Comparison of ENCODE assay signal across 8 cellular contexts in genomic region chr22:22201185-22201924, GRCh38. TPM values are rescaled to one million over a fixed set of nuclear protein-coding genes. Genes with fewer than 3 reads are reported as not detected.
DNase-seq lines count a peak whose midpoint lies in the region; ATAC-seq, FAIRE-seq and TF ChIP-seq lines count a peak whose summit lies in the region.

No MANE protein-coding gene starts in this region.

- intact Hi-C loops in Panc1 (cut with micrococcal nuclease; ENCODE audit: unreplicated experiment) (no loop called here), GM12878 (cut with micrococcal nuclease; ENCODE audit: unreplicated experiment) (loop anchor here (10.0 kb wide), 2 partner anchors 143 to 223 kb away; no protein-coding TSS in a partner anchor), lower lobe of right lung (cut with DNase I) (no loop called here), testis (cut with DNase I; ENCODE audit: low total_unique reads) (no loop called here)

- no peaks in the 10 kb centered on the region; the same call in 1 of the 2 replicates for H3K4me1 ChIP-seq in Panc1 (ENCODE audit: control insufficient read depth, insufficient read depth, low read length)
- H3K4me1 ChIP-seq in GM12878 (ENCODE audit: control insufficient read depth, insufficient read depth, low read length), result peaks cover 14% of the 10 kb centered on the region
- no peaks in the 10 kb centered on the region for H3K4me1 ChIP-seq in lower lobe of right lung
- no peaks in the 10 kb centered on the region for H3K4me1 ChIP-seq in testis

- H3K4me2 ChIP-seq in GM12878 (ENCODE audit: control insufficient read depth, insufficient read depth), result no peak overlapping the region

- H3K9me3 ChIP-seq in Panc1 (ENCODE audit: control insufficient read depth, insufficient read depth, low read depth, low read length) (no peaks in the 10 kb centered on the region), GM12878 (replicated peaks; ENCODE audit: control insufficient read depth, insufficient read depth, low read length) (no peaks in the 10 kb centered on the region), lower lobe of right lung (no peaks in the 10 kb centered on the region), testis (no peaks in the 10 kb centered on the region)

- FAIRE-seq in GM12878 (lab: Jason Lieb, UNC), result no peak

- H3K27me3 ChIP-seq in Panc1 (ENCODE audit: control insufficient read depth, insufficient read depth, low read length), result no peaks in the 10 kb centered on the region
- no peaks in the 10 kb centered on the region for H3K27me3 ChIP-seq in GM12878 (replicated peaks in 1 of 2; ENCODE audit: control insufficient read depth in 2 of 2, insufficient read depth in 2 of 2, low read length in 1 of 2)
- peaks cover 30% of the 10 kb centered on the region for H3K27me3 ChIP-seq in lower lobe of right lung (ENCODE audit: low read depth)
- H3K27me3 ChIP-seq in testis, result no peaks in the 10 kb centered on the region

- peak; percentile 40 for TF ChIP-seq RAD21 in GM12878 (IDR thresholded peaks at IDR 0.05; ENCODE audit: insufficient read depth, low read depth, low read length)

- TF ChIP-seq POLR2A in GM12878 (IDR thresholded peaks at IDR 0.05; ENCODE audit: low read depth, low read length), result no peak
- TF ChIP-seq POLR2A in testis (IDR thresholded peaks at IDR 0.05), result no peak

- RAD21 ChIA-PET in GM12878 (lab: Charles Lee; ENCODE audit: unreplicated experiment), result interaction anchor here (1.0 to 2.0 kb wide), 4 partner anchors 34 to 171 kb away, joined by 3 to 12 read pairs (median 4); no protein-coding TSS in a partner anchor

- TF ChIP-seq CTCF in Panc1 (IDR thresholded peaks at IDR 0.05) (peak; percentile 91), GM12878 (IDR thresholded peaks at IDR 0.05 in 2 of 3, conservative IDR thresholded peaks at IDR 0.05 in 1 of 3; ENCODE audit: control insufficient read depth in 2 of 3, extremely low read depth in 1 of 3, insufficient read depth in 1 of 3, low read depth in 3 of 3, low read length in 3 of 3) (peak in 2 of 3 experiments; percentile 39 to 58), lower lobe of right lung (IDR thresholded peaks at IDR 0.05) (peak; percentile 82), testis (IDR thresholded peaks at IDR 0.05) (peak in 1 of 3 experiments; percentile 25)

- peak in 2 of 3 donors; percentile 38 to 53 for DNase-seq in stimulated activated CD4-positive, alpha-beta T cell treated with anti-CD3 and anti-CD28 coated beads, Interleukin-12 subunit alpha, Interleukin-12 subunit beta, amount 100 ng/mL, for 48 hours (ENCODE audit: low read depth in 2 of 3, low spot score in 1 of 3)
- no peak for DNase-seq in stimulated activated CD4-positive, alpha-beta T cell treated with anti-CD3 and anti-CD28 coated beads, Interleukin-4, amount 100 ng/mL, for 4 hours
- DNase-seq in Panc1 (ENCODE audit: low read depth, low spot score), result no peak
- DNase-seq in GM12878 (ENCODE audit: low read depth, low spot score), result no peak
- peak; percentile 69 for DNase-seq in lower lobe of right lung
- DNase-seq in testis, result no peak

- H3K36me3 ChIP-seq in Panc1 (ENCODE audit: control insufficient read depth, insufficient read depth, low read length) (no peaks in the 10 kb centered on the region), GM12878 (ENCODE audit: control insufficient read depth in 2 of 2, insufficient read depth in 2 of 2, low read length in 1 of 2) (no peaks in the 10 kb centered on the region), lower lobe of right lung (no peaks in the 10 kb centered on the region), testis (ENCODE audit: low read depth, missing control alignments) (no peaks in the 10 kb centered on the region)

- SMC1A ChIA-PET in GM12878 (lab: Charles Lee; ENCODE audit: uncharacterized antibody, unreplicated experiment), result interaction anchor here (0.9 to 1.3 kb wide), 7 partner anchors 10 to 170 kb away, joined by 3 to 6 read pairs (median 3); no protein-coding TSS in a partner anchor

- in situ Hi-C loops in Panc1 (cut with HindIII; ENCODE audit: low pct_unique_long_range_greater_than_20kb, low sequenced_read_pairs) (no loop called here), GM12878 (cut with MboI) (no loop called here)

- POLR2A ChIA-PET in Panc1 (lab: Charles Lee), result no interaction called here
- POLR2A ChIA-PET in GM12878 (lab: Charles Lee), result no interaction called here

- H3K27ac ChIP-seq in Panc1 (ENCODE audit: low read length), result no peak overlapping the region
- no peak overlapping the region for H3K27ac ChIP-seq in GM12878 (ENCODE audit: control insufficient read depth, insufficient read depth)
- no peak overlapping the region for H3K27ac ChIP-seq in lower lobe of right lung
- H3K27ac ChIP-seq in testis, result no peak overlapping the region

- no peak overlapping the region for H3K4me3 ChIP-seq in Panc1 (ENCODE audit: low read depth in 2 of 2, low read length in 2 of 2)
- no peak overlapping the region for H3K4me3 ChIP-seq in GM12878
- no peak overlapping the region for H3K4me3 ChIP-seq in lower lobe of right lung
- H3K4me3 ChIP-seq in testis, result no peak overlapping the region

- H4K20me1 ChIP-seq in GM12878 (ENCODE audit: control insufficient read depth, insufficient read depth), result no peaks in the 10 kb centered on the region

- ATAC-seq in HG03066 (IDR thresholded peaks at IDR 0.05; ENCODE audit: low read depth, unreplicated experiment) (peak; percentile 63), Panc1 (peak; percentile 71; the same call in 1 of the 2 replicates), GM12878 (peak; percentile 70), lower lobe of right lung (peak; percentile 50 to 76), GM18519 (IDR thresholded peaks at IDR 0.05; ENCODE audit: low FRiP score, unreplicated experiment) (no peak)

- no TSS peak for BruUV-seq in Panc1 (replicated peaks; lab: Mats Ljungman, UMichigan)
- no TSS peak for BruUV-seq in GM12878 (replicated peaks; lab: Mats Ljungman, UMichigan)

- TF ChIP-seq EP300 in GM12878 (IDR thresholded peaks at IDR 0.05; ENCODE audit: borderline replicate concordance in 1 of 2, control insufficient read depth in 1 of 2, low read depth in 2 of 2, low read length in 2 of 2), result no peak

- WGBS in GM12878 (ENCODE audit: insufficient coverage, insufficient replicate concordance, low lambda C conversion rate, missing lambda C conversion rate), result 46% methylated on average over 11 of the region's 11 CpGs
- 46 to 49% methylated on average over 4 to 10 of the region's 11 CpGs for WGBS in testis, 2 donors

- H3K9ac ChIP-seq in GM12878 (ENCODE audit: control insufficient read depth, insufficient read depth, low read length), result no peak overlapping the region

- CTCF ChIA-PET in Panc1 (lab: Charles Lee) (no interaction called here), GM12878 (lab: Yijun Ruan, JAX) (interaction anchor here (0.7 to 2.8 kb wide), 13 partner anchors 9 to 171 kb away, joined by 3 to 14 read pairs (median 3); no protein-coding TSS in a partner anchor)

- no peaks in the 10 kb centered on the region for H3K79me2 ChIP-seq in GM12878 (ENCODE audit: control insufficient read depth, insufficient read depth, low read length)

- H2AFZ ChIP-seq in GM12878 (ENCODE audit: control insufficient read depth, low read depth, low read length), result peak overlapping the region; percentile 23; the same call in 1 of the 2 replicates

TF ChIP-seq in GM12878, 131 proteins besides CTCF, POLR2A, EP300 and RAD21:
- TF ChIP-seq FOXK2 (IDR thresholded peaks at IDR 0.05) (no peak), TCF12 (IDR thresholded peaks at IDR 0.05; ENCODE audit: low read depth, low read length) (peak; percentile 58; the same call in 1 of the 2 replicates), BACH1 (IDR thresholded peaks at IDR 0.05; ENCODE audit: borderline replicate concordance) (no peak), TCF3 (IDR thresholded peaks at IDR 0.05; ENCODE audit: borderline replicate concordance, insufficient read depth, low read depth, low read length) (peak; percentile 92), SMC3 (IDR thresholded peaks at IDR 0.05; ENCODE audit: borderline replicate concordance, low read length) (peak; percentile 12; the same call in 1 of the 2 replicates)

RNA-seq across cellular contexts. Expression of gene VPREB1, which starts 43.2 kb away (rescaled TPM):
- total RNA-seq in Panc1 (2021; ENCODE audit: unreplicated experiment), result not detected
- not detected for polyA plus RNA-seq in Panc1 (2012; ENCODE audit: insufficient read length)
- not detected in 2 replicates for total RNA-seq in GM12878 (2013; cell fraction: nucleolus; rRNA removed)
- not detected in 2 replicates for total RNA-seq in GM12878 (2014; rRNA removed)
- not detected in 2 replicates for total RNA-seq in GM12878 (2014; rRNA removed; fragmentation: Illumina TruSeq; extraction: Trizol)
- total RNA-seq in GM12878 (2021), result not detected in 2 replicates
- not detected for polyA plus RNA-seq in GM12878 (2011; ENCODE audit: low read depth)
- not detected in 2 replicates for polyA plus RNA-seq in GM12878 (2011; rRNA removed)
- not detected in 2 replicates for polyA plus RNA-seq in GM12878 (2011; cell fraction: cytosol; rRNA removed)
- polyA plus RNA-seq in GM12878 (2011; cell fraction: nucleus; rRNA removed), result not detected in 2 replicates
- 0.23 TPM in 1 of 2 replicates, not detected in the other for polyA plus RNA-seq in GM12878 (2012)
- not detected in 2 replicates for polyA plus RNA-seq in GM12878 (2014; fragmentation: Illumina TruSeq; extraction: Trizol)
- polyA plus RNA-seq in GM12878 (2014; fragmentation: Nextera tagmentation; extraction: Ambion mirVana), result not detected
- not detected in 2 replicates for polyA plus RNA-seq in GM12878 (2014; rRNA removed)
- not detected for polyA plus RNA-seq in GM12878 (2016; fragmentation: Nextera tagmentation; extraction: Ambion mirVana)
- polyA minus RNA-seq in GM12878 (2011; rRNA and poly(A)+ RNA removed), result not detected in 2 replicates
- not detected in 2 replicates for polyA minus RNA-seq in GM12878 (2011; cell fraction: cytosol; rRNA and poly(A)+ RNA removed)
- not detected in 2 replicates for polyA minus RNA-seq in GM12878 (2011; cell fraction: nucleus; rRNA and poly(A)+ RNA removed)
- not detected for total RNA-seq in lower lobe of right lung
- total RNA-seq in testis, result not detected
- polyA plus RNA-seq in testis (ENCODE audit: insufficient read depth, low read depth, low replicate concordance), result not detected

Comparison
In these comparisons a context has a peak if more than half of its experiments do, and no peak if none do; other contexts are left out.
1. DNase-seq: peak in stimulated activated CD4-positive, alpha-beta T cell treated with anti-CD3 and anti-CD28 coated beads, Interleukin-12 subunit alpha, Interleukin-12 subunit beta, amount 100 ng/mL, for 48 hours (2 of 3) and lower lobe of right lung (single experiment); none in stimulated activated CD4-positive, alpha-beta T cell treated with anti-CD3 and anti-CD28 coated beads, Interleukin-4, amount 100 ng/mL, for 4 hours (0 of 2), Panc1 (single experiment), GM12878 (single experiment) and testis (single experiment).